Comparison of ENCODE assay signal across 9 cellular contexts in genomic region chr17:68184816-68185436, GRCh38.
DNase-seq lines count a peak whose midpoint lies in the region; ATAC-seq and TF ChIP-seq lines count a peak whose summit lies in the region.
"Had no signal": no experiment of that assay in that cellular context is flagged by ENCODE, and none has a peak within 500 bp of the region (broad histone marks: within the 10 kb centered on the region; RNA-seq: fewer than 3 reads in every experiment).

No MANE protein-coding gene starts in this region.

- H3K4me1 Mint-ChIP-seq in activated CD4-positive, alpha-beta memory T cell treated with anti-CD3 and anti-CD28 coated beads, Interleukin-2, amount 10 ng/mL, durations not matched to agents 7 days and 5 days: peaks cover 57% of the 10 kb centered on the region

- no peaks in the 10 kb centered on the region for H3K27me3 ChIP-seq in heart right ventricle
- no peaks in the 10 kb centered on the region for H3K27me3 ChIP-seq in GM23248 (replicated peaks; ENCODE audit: insufficient read depth)
- H3K27me3 ChIP-seq: uterus had no signal

- peak overlapping the region in 1 of 10 donors; percentile 56 for H3K27ac ChIP-seq in heart right ventricle
- H3K27ac ChIP-seq in GM23248: no peak overlapping the region
- H3K27ac ChIP-seq: uterus had no signal

- H4K20me1 ChIP-seq in GM23248 (ENCODE audit: insufficient read depth): no peaks in the 10 kb centered on the region

- POLR2A ChIA-PET in activated CD4-positive, alpha-beta memory T cell treated with anti-CD3 and anti-CD28 coated beads, Interleukin-2, amount 10 ng/mL, durations not matched to agents 7 days and 5 days (lab: Charles Lee): interaction anchor here (1.5 to 9.1 kb wide), 7 partner anchors 13 to 276 kb away, joined by 3 to 153 read pairs (median 36); partner anchors contain the start of genes AMZ2, ARSG and SLC16A6

- in situ Hi-C loops in GM23248 (cut with MboI): no loop called here

- peaks cover 3% of the 10 kb centered on the region for H3K9me3 Mint-ChIP-seq in activated CD4-positive, alpha-beta memory T cell treated with anti-CD3 and anti-CD28 coated beads, Interleukin-2, amount 10 ng/mL, durations not matched to agents 7 days and 5 days

- CTCF ChIA-PET in activated CD4-positive, alpha-beta memory T cell treated with anti-CD3 and anti-CD28 coated beads, Interleukin-2, amount 10 ng/mL, durations not matched to agents 7 days and 5 days (lab: Charles Lee): interaction anchor here (0.8 to 10.0 kb wide), 5 partner anchors 11 to 279 kb away, joined by 4 to 105 read pairs (median 5); no protein-coding TSS in a partner anchor

- 90 to 93% methylated on average over 4 of the region's 4 CpGs for WGBS in heart right ventricle, 2 donors
- WGBS in GM23248 (ENCODE audit: low coverage in 1 of 2, low lambda C conversion rate in 2 of 2, missing lambda C conversion rate in 2 of 2), 2 experiments: 57 to 69% methylated on average over 4 of the region's 4 CpGs

- H3K27me3 Mint-ChIP-seq in activated CD4-positive, alpha-beta memory T cell treated with anti-CD3 and anti-CD28 coated beads, Interleukin-2, amount 10 ng/mL, durations not matched to agents 7 days and 5 days: no peaks in the 10 kb centered on the region

- peak overlapping the region; percentile 80 for H3K27ac Mint-ChIP-seq in activated CD4-positive, alpha-beta memory T cell treated with anti-CD3 and anti-CD28 coated beads, Interleukin-2, amount 10 ng/mL, durations not matched to agents 7 days and 5 days

- DNase-seq in activated CD4-positive, alpha-beta memory T cell treated with anti-CD3 and anti-CD28 coated beads, Interleukin-2, amount 10 ng/mL, durations not matched to agents 7 days and 5 days: peak; percentile 73
- DNase-seq in stimulated activated CD4-positive, alpha-beta T cell treated with anti-CD3 and anti-CD28 coated beads, Interleukin-2, amount 100 ng/mL, for 4 hours (ENCODE audit: low read depth): peak; percentile 55
- DNase-seq in kidney glomerular epithelial cell (lab: John Stamatoyannopoulos, UW): no peak
- DNase-seq in NCI-H1694 (lab: John Stamatoyannopoulos, UW): no peak
- no peak for DNase-seq in heart right ventricle
- DNase-seq in GM23248: no peak
- DNase-seq: uterus had no signal

- H3K4me2 ChIP-seq in GM23248 (ENCODE audit: unreplicated experiment): no peak overlapping the region

- intact Hi-C loops in heart right ventricle (cut with DNase I): no loop called here

- no peaks in the 10 kb centered on the region for H3F3A ChIP-seq in GM23248 (ENCODE audit: insufficient read depth)

- H3K4me3 Mint-ChIP-seq in activated CD4-positive, alpha-beta memory T cell treated with anti-CD3 and anti-CD28 coated beads, Interleukin-2, amount 10 ng/mL, durations not matched to agents 7 days and 5 days: peak overlapping the region; percentile 43

- ATAC-seq in GM19455 (IDR thresholded peaks at IDR 0.05; ENCODE audit: unreplicated experiment) (peak; percentile 58), HG03108 (IDR thresholded peaks at IDR 0.05; ENCODE audit: unreplicated experiment) (peak; percentile 60), heart right ventricle (no peak)

- no peak overlapping the region for H2AFZ ChIP-seq in GM23248

- H3K9me3 ChIP-seq in heart right ventricle: no peaks in the 10 kb centered on the region
- no peaks in the 10 kb centered on the region for H3K9me3 ChIP-seq in GM23248 (ENCODE audit: low read depth)
- H3K9me3 ChIP-seq: uterus had no signal

- TF ChIP-seq CTCF in heart right ventricle (IDR thresholded peaks at IDR 0.05): no peak

- no peak overlapping the region for H3K9ac ChIP-seq in GM23248

- H3K4me3 ChIP-seq in heart right ventricle (no peak overlapping the region), GM23248 (no peak overlapping the region)
- H3K4me3 ChIP-seq: uterus had no signal

- H3K9me2 ChIP-seq in GM23248 (ENCODE audit: insufficient read depth): no peaks in the 10 kb centered on the region

- no peaks in the 10 kb centered on the region for H3K79me2 ChIP-seq in GM23248 (ENCODE audit: insufficient read depth)

- H3K36me3 Mint-ChIP-seq in activated CD4-positive, alpha-beta memory T cell treated with anti-CD3 and anti-CD28 coated beads, Interleukin-2, amount 10 ng/mL, durations not matched to agents 7 days and 5 days (ENCODE audit: low read depth): peaks cover 13% of the 10 kb centered on the region

- no peaks in the 10 kb centered on the region for H3K36me3 ChIP-seq in heart right ventricle
- no peaks in the 10 kb centered on the region for H3K36me3 ChIP-seq in GM23248 (ENCODE audit: low read depth)
- H3K36me3 ChIP-seq: uterus had no signal

- H3K4me1 ChIP-seq in heart right ventricle (no peaks in the 10 kb centered on the region), GM23248 (ENCODE audit: insufficient read depth) (no peaks in the 10 kb centered on the region)
- H3K4me1 ChIP-seq: uterus had no signal

Comparison
In these comparisons a context has a peak if more than half of its experiments do, and no peak if none do; other contexts are left out.
1. ATAC-seq: peak in GM19455 (single experiment) and HG03108 (single experiment); none in heart right ventricle (0 of 8).
2. DNase-seq: peak in activated CD4-positive, alpha-beta memory T cell treated with anti-CD3 and anti-CD28 coated beads, Interleukin-2, amount 10 ng/mL, durations not matched to agents 7 days and 5 days (single experiment) and stimulated activated CD4-positive, alpha-beta T cell treated with anti-CD3 and anti-CD28 coated beads, Interleukin-2, amount 100 ng/mL, for 4 hours (single experiment); none in kidney glomerular epithelial cell (single experiment), NCI-H1694 (single experiment), heart right ventricle (0 of 2) and GM23248 (single experiment).